8 cellular contexts compared by ENCODE assay signal in genomic region chr10:121695731-121696464, GRCh38.
"Had no signal": no experiment of that assay in that cellular context is flagged by ENCODE, and none has a peak within 500 bp of the region (broad histone marks: within the 10 kb centered on the region; RNA-seq: fewer than 3 reads in every experiment).

No MANE protein-coding gene starts in this region.

- H3K9me3 ChIP-seq: testis had no signal

- H3K4me3 ChIP-seq: testis had no signal

- H3K27ac ChIP-seq: testis had no signal

- H3K27me3 ChIP-seq: testis had no signal

- DNase-seq: activated CD4-positive, alpha-beta T cell treated with anti-CD3 and anti-CD28 coated beads, Interleukin-2, amount 50 U/mL, for 1 hour; activated T-cell treated with anti-CD3 and anti-CD28 coated beads for 4 hours; central memory CD4-positive, alpha-beta T cell; effector memory CD4-positive, alpha-beta T cell; natural killer cell; stimulated activated CD4-positive, alpha-beta T cell treated with anti-CD3 and anti-CD28 coated beads, Interleukin-4, amount 100 ng/mL, for 24 hours had no signal

- H3K4me1 ChIP-seq: testis had no signal

- ATAC-seq: activated T-helper 17 cell treated with anti-CD3 and anti-CD28 coated beads, Interleukin-2, amount 50 U/mL, for 72 hours; natural killer cell had no signal
